Comparison of ENCODE assay signal across 9 cellular contexts in genomic region chr6:76861403-76861802, GRCh38.
DNase-seq lines count a peak whose midpoint lies in the region; ATAC-seq and TF ChIP-seq lines count a peak whose summit lies in the region.
"Had no signal": no experiment of that assay in that cellular context is flagged by ENCODE, and none has a peak within 500 bp of the region (broad histone marks: within the 10 kb centered on the region; RNA-seq: fewer than 3 reads in every experiment).

No MANE protein-coding gene starts in this region.

- no peak overlapping the region for H3K27ac Mint-ChIP-seq in Calu3 (ENCODE audit: unreplicated experiment)
- H3K27ac Mint-ChIP-seq in type B pancreatic cell, result no peak overlapping the region

- TF ChIP-seq CTCF in Calu3 (IDR thresholded peaks at IDR 0.05; ENCODE audit: unreplicated experiment) (peak; percentile 23), colonic mucosa (IDR thresholded peaks at IDR 0.05) (peak; percentile 26), type B pancreatic cell (conservative IDR thresholded peaks at IDR 0.05) (peak; percentile 66)

- H3K9ac ChIP-seq in colonic mucosa (ENCODE audit: low read depth in 2 of 2, low read length in 2 of 2), result no peak overlapping the region

- no peak overlapping the region for H3K27ac ChIP-seq in colonic mucosa
- H3K27ac ChIP-seq: HL-60 had no signal

- H3K4me3 ChIP-seq in colonic mucosa, result no peak overlapping the region

- no peaks in the 10 kb centered on the region for H3K4me1 ChIP-seq in colonic mucosa

- ATAC-seq in GM19035 (IDR thresholded peaks at IDR 0.05; ENCODE audit: unreplicated experiment), result peak; percentile 84
- no peak for ATAC-seq in GM19452 (IDR thresholded peaks at IDR 0.05; ENCODE audit: unreplicated experiment)
- no peak for ATAC-seq in HG03135 (IDR thresholded peaks at IDR 0.05; ENCODE audit: unreplicated experiment)

- no peak overlapping the region for H3K4me3 Mint-ChIP-seq in Calu3 (ENCODE audit: low read depth, unreplicated experiment)
- H3K4me3 Mint-ChIP-seq in type B pancreatic cell, result no peak overlapping the region

- H3K9me3 Mint-ChIP-seq in Calu3 (ENCODE audit: low read depth, unreplicated experiment) (no peaks in the 10 kb centered on the region), type B pancreatic cell (no peaks in the 10 kb centered on the region)

- H3K27me3 Mint-ChIP-seq in Calu3 (ENCODE audit: unreplicated experiment) (no peaks in the 10 kb centered on the region), type B pancreatic cell (no peaks in the 10 kb centered on the region)

- H3K36me3 ChIP-seq in colonic mucosa, result no peaks in the 10 kb centered on the region

- CTCF ChIA-PET in Calu3 (lab: Charles Lee), result interaction anchor here (0.7 kb wide), 1 partner anchor 566 kb away, joined by 3 read pairs; no protein-coding TSS in a partner anchor

- no TSS peak for BruUV-seq in Calu3 (replicated peaks; lab: Mats Ljungman, UMichigan)

- DNase-seq in Calu3, result peak; percentile 11
- peak; percentile 5 for DNase-seq in HK-2 (ENCODE audit: unreplicated experiment)
- no peak for DNase-seq in colonic mucosa
- no peak for DNase-seq in type B pancreatic cell (ENCODE audit: extremely low spot score, unreplicated experiment)
- DNase-seq in NCI-H2081 treated with DMSO at 0.1 percent for 48 hours (lab: John Stamatoyannopoulos, UW), result no peak

- H3K4me1 Mint-ChIP-seq in Calu3 (ENCODE audit: low read depth, unreplicated experiment) (no peaks in the 10 kb centered on the region), type B pancreatic cell (ENCODE audit: unreplicated experiment) (no peaks in the 10 kb centered on the region)

- intact Hi-C loops in Calu3 (cut with micrococcal nuclease; ENCODE audit: unreplicated experiment) (no loop called here), colonic mucosa (cut with DNase I) (loop anchor here (5.0 kb wide), 2 partner anchors 154 to 174 kb away; no protein-coding TSS in a partner anchor)

- no peaks in the 10 kb centered on the region for H3K9me3 ChIP-seq in colonic mucosa

- no peaks in the 10 kb centered on the region for H3K36me3 Mint-ChIP-seq in Calu3 (ENCODE audit: insufficient read depth, unreplicated experiment)
- no peaks in the 10 kb centered on the region for H3K36me3 Mint-ChIP-seq in type B pancreatic cell

- no peaks in the 10 kb centered on the region for H3K27me3 ChIP-seq in colonic mucosa

Comparison
In these comparisons a context has a peak if more than half of its experiments do, and no peak if none do; other contexts are left out.
1. DNase-seq: peak in Calu3 (single experiment) and HK-2 (single experiment); none in colonic mucosa (single experiment), type B pancreatic cell (single experiment) and NCI-H2081 treated with DMSO at 0.1 percent for 48 hours (single experiment).
2. Peak in every context shown above with its lines, with median percentiles within 50 percentile points of each other: CTCF ChIP-seq.